Comparison of ENCODE assay signal across 1 cellular context in the genomic region with DNA sequence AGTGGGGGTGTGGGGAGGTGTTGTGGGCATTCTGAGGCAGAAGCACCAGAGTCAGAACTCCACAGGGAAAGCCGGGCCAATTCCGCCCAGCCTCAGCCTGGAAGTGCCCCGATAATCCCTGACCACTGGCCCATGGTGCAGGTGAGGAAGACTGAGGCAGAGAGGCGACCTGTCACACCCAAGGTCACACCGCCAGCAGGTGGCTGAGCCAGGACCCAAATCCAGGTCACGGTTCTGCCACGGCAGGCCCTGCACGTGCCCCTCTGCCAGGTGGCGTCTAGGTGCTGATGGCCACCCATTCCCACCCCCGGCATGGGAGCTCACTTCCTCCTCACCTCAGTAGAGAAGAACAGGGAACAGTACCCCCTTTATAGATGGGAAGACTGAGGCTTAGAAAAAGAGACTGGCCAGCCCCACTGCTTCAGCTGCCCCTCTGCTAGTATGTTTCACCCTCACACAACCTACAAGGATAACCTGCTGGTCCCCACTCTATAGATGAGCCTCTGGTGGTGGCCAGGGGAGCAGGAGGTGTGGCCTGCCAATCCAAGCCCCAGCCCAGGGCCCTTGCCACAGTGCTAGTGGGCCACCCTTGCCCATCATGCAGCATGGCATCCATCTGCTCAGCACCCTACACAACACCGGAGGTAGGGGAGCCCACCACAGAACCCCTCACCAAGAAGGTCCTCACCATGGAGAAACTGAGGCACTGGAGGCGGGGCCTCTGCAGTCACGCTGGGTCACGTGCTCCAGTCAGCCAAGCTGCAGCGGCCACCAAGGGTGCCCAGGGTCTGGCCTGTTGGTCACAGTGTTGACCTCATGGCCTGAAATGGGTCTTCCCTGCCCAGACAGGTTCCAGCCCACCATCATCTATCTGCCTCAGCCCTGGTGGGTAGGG.
TF ChIP-seq lines count a peak whose summit lies in the region.
"Not testable (repeated sequence)": the region's sequence is repeated elsewhere in the genome, so short reads cannot be mapped to it uniquely, and the experiment has no call there.

No MANE protein-coding gene starts in this region.

TF ChIP-seq in K562, 482 proteins besides CTCF, POLR2A, EP300 and RAD21:
- TF ChIP-seq CBX1 (IDR thresholded peaks at IDR 0.05; ENCODE audit: low read depth) (0 out of 2 replicates have a peak, but pooled peaks have one; percentile 33), ZNF764 (CRISPR knock-in tag; IDR thresholded peaks at IDR 0.05; ENCODE audit: low read depth) (0 out of 2 replicates have a peak, but pooled peaks have one; percentile 53), USF2 (CRISPR knock-in tag; IDR thresholded peaks at IDR 0.05) (peak; percentile 71), STAG1 (CRISPR knock-in tag; IDR thresholded peaks at IDR 0.05; ENCODE audit: borderline replicate concordance) (peak; percentile 18; the same call in 1 of the 2 replicates), ZBTB40 (CRISPR knock-in tag; IDR thresholded peaks at IDR 0.05) (0 out of 2 replicates have a peak, but pooled peaks have one; percentile 35), BHLHE40 (IDR thresholded peaks at IDR 0.05; ENCODE audit: low read length) (peak; percentile 46; the same call in 1 of the 2 replicates), ZNF143 (CRISPR knock-in tag; IDR thresholded peaks at IDR 0.05) (0 out of 2 replicates have a peak, but pooled peaks have one; percentile 34), ESRRA (IDR thresholded peaks at IDR 0.05; ENCODE audit: borderline replicate concordance, low read depth) (peak; percentile 95), CXXC5 (CRISPR knock-in tag; IDR thresholded peaks at IDR 0.05) (peak; percentile 12; the same call in 1 of the 2 replicates), PTBP1 (IDR thresholded peaks at IDR 0.05; ENCODE audit: low read depth, low read length) (0 out of 2 replicates have a peak, but pooled peaks have one; percentile 32), TEAD4 (CRISPR knock-in tag; IDR thresholded peaks at IDR 0.05; ENCODE audit: borderline replicate concordance) (peak; percentile 54; the same call in 1 of the 2 replicates), BRCA1 (CRISPR knock-in tag; IDR thresholded peaks at IDR 0.05) (0 out of 2 replicates have a peak, but pooled peaks have one; percentile 52), RAD51 (IDR thresholded peaks at IDR 0.05; ENCODE audit: borderline replicate concordance, low read depth) (peak; percentile 37; the same call in 1 of the 2 replicates), USF1 (CRISPR knock-in tag; IDR thresholded peaks at IDR 0.05) (peak; percentile 79), ZNF124 (CRISPR knock-in tag; IDR thresholded peaks at IDR 0.05) (0 out of 2 replicates have a peak, but pooled peaks have one; percentile 61), CHD4 (IDR thresholded peaks at IDR 0.05; ENCODE audit: insufficient read depth, insufficient replicate concordance, low read depth, low read length, poor library complexity, severe bottlenecking) (peak; percentile 94)
- TF ChIP-seq ZBTB40 (IDR thresholded peaks at IDR 0.05); TEAD4 (IDR thresholded peaks at IDR 0.05; ENCODE audit: low read length); BRCA1 (IDR thresholded peaks at IDR 0.05): not testable (repeated sequence)
- TF ChIP-seq, protein P1, sequence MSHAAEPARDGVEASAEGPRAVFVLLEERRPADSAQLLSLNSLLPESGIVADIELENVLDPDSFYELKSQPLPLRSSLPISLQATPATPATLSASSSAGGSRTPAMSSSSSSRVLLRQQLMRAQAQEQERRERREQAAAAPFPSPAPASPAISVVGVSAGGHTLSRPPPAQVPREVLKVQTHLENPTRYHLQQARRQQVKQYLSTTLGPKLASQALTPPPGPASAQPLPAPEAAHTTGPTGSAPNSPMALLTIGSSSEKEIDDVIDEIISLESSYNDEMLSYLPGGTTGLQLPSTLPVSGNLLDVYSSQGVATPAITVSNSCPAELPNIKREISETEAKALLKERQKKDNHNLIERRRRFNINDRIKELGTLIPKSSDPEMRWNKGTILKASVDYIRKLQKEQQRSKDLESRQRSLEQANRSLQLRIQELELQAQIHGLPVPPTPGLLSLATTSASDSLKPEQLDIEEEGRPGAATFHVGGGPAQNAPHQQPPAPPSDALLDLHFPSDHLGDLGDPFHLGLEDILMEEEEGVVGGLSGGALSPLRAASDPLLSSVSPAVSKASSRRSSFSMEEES (CRISPR knock-in tag; IDR thresholded peaks at IDR 0.05): peak; percentile 53
- TF ChIP-seq, protein P2, sequence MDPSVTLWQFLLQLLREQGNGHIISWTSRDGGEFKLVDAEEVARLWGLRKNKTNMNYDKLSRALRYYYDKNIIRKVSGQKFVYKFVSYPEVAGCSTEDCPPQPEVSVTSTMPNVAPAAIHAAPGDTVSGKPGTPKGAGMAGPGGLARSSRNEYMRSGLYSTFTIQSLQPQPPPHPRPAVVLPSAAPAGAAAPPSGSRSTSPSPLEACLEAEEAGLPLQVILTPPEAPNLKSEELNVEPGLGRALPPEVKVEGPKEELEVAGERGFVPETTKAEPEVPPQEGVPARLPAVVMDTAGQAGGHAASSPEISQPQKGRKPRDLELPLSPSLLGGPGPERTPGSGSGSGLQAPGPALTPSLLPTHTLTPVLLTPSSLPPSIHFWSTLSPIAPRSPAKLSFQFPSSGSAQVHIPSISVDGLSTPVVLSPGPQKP (CRISPR knock-in tag; IDR thresholded peaks at IDR 0.05): 0 out of 2 replicates have a peak, but pooled peaks have one; percentile 22
